In genomic region chr13:77338961-77339401, GRCh38 we compare ENCODE assay signal across 9 cellular contexts. TPM values are rescaled to one million over a fixed set of nuclear protein-coding genes. Genes with fewer than 3 reads are reported as not detected.
DNase-seq lines count a peak whose midpoint lies in the region; ATAC-seq and TF ChIP-seq lines count a peak whose summit lies in the region.
"Had no signal": no experiment of that assay in that cellular context is flagged by ENCODE, and none has a peak within 500 bp of the region (broad histone marks: within the 10 kb centered on the region; RNA-seq: fewer than 3 reads in every experiment).

No MANE protein-coding gene starts in this region.

- TF ChIP-seq CTCF in tibial nerve (IDR thresholded peaks at IDR 0.05) = no peak

- no peaks in the 10 kb centered on the region for H3K9me3 ChIP-seq in MG63
- no peaks in the 10 kb centered on the region for H3K9me3 ChIP-seq in tibial nerve

- DNase-seq in stimulated activated naive CD8-positive, alpha-beta T cell treated with anti-CD3 and anti-CD28 coated beads, Interleukin-15, Interleukin-2, amounts not matched to agents 100 U/mL and 50 U/mL, for 24 hours = no peak
- DNase-seq in SIG-M5 (lab: John Stamatoyannopoulos, UW) (peak; percentile 48), MG63 (no peak), midbrain (lab: John Stamatoyannopoulos, UW) (no peak), tibial nerve (ENCODE audit: low spot score in 2 of 2) (no peak)
- no peak for DNase-seq in activated CD4-positive, alpha-beta T cell treated with anti-CD3 and anti-CD28 coated beads, Interleukin-2, amount 50 U/mL, for 4 hours
- DNase-seq: activated T-cell treated with anti-CD3 and anti-CD28 coated beads, Interleukin-2, amount 50 U/mL, for 48 hours had no signal

- H3K9me3 Mint-ChIP-seq in stimulated activated naive CD8-positive, alpha-beta T cell treated with anti-CD3 and anti-CD28 coated beads, Interleukin-15, Interleukin-2, amounts not matched to agents 100 ng/mL and 50 ng/mL, for 24 hours = no peaks in the 10 kb centered on the region

- no peaks in the 10 kb centered on the region for H3K36me3 Mint-ChIP-seq in stimulated activated naive CD8-positive, alpha-beta T cell treated with anti-CD3 and anti-CD28 coated beads, Interleukin-15, Interleukin-2, amounts not matched to agents 100 ng/mL and 50 ng/mL, for 24 hours (ENCODE audit: low read depth)

- no peak for ATAC-seq in stimulated activated naive CD8-positive, alpha-beta T cell treated with anti-CD3 and anti-CD28 coated beads, Interleukin-15, Interleukin-2, amounts not matched to agents 100 U/mL and 50 U/mL, for 24 hours
- ATAC-seq in HG03066 (IDR thresholded peaks at IDR 0.05; ENCODE audit: low read depth, unreplicated experiment) = peak; percentile 73

- H3K36me3 ChIP-seq in MG63 (no peaks in the 10 kb centered on the region), tibial nerve (no peaks in the 10 kb centered on the region)

- no peaks in the 10 kb centered on the region for H3K27me3 Mint-ChIP-seq in stimulated activated naive CD8-positive, alpha-beta T cell treated with anti-CD3 and anti-CD28 coated beads, Interleukin-15, Interleukin-2, amounts not matched to agents 100 ng/mL and 50 ng/mL, for 24 hours

- peak overlapping the region; percentile 2 for H3K4me3 Mint-ChIP-seq in stimulated activated naive CD8-positive, alpha-beta T cell treated with anti-CD3 and anti-CD28 coated beads, Interleukin-15, Interleukin-2, amounts not matched to agents 100 ng/mL and 50 ng/mL, for 24 hours

- H3K27ac Mint-ChIP-seq in stimulated activated naive CD8-positive, alpha-beta T cell treated with anti-CD3 and anti-CD28 coated beads, Interleukin-15, Interleukin-2, amounts not matched to agents 100 ng/mL and 50 ng/mL, for 24 hours = peak overlapping the region; percentile 61

- 61 to 68% methylated on average over 6 of the region's 6 CpGs for WGBS in tibial nerve, 2 donors

- H3K4me1 ChIP-seq in tibial nerve = no peaks in the 10 kb centered on the region

- peak overlapping the region in 1 of 4 donors; percentile 62 for H3K27ac ChIP-seq in tibial nerve

- peaks cover 37% of the 10 kb centered on the region for H3K4me1 Mint-ChIP-seq in stimulated activated naive CD8-positive, alpha-beta T cell treated with anti-CD3 and anti-CD28 coated beads, Interleukin-15, Interleukin-2, amounts not matched to agents 100 ng/mL and 50 ng/mL, for 24 hours (ENCODE audit: low read depth)

- TF ChIP-seq POLR2A in tibial nerve (IDR thresholded peaks at IDR 0.05) = no peak

- H3K4me3 ChIP-seq in MG63 (no peak overlapping the region), tibial nerve (no peak overlapping the region)

- TF ChIP-seq EP300 in tibial nerve (IDR thresholded peaks at IDR 0.05) = no peak

- no peaks in the 10 kb centered on the region for H3K27me3 ChIP-seq in MG63
- no peaks in the 10 kb centered on the region for H3K27me3 ChIP-seq in tibial nerve

RNA-seq across cellular contexts. Expression of gene MYCBP2, which starts 12.1 kb away (rescaled TPM):
- total RNA-seq in MG63 (2014; rRNA removed; shearing (Covaris generic); ENCODE audit: low replicate concordance) = 3.8 and 20.5 TPM in 2 replicates
- total RNA-seq in tibial nerve = 100 to 1,000 TPM; 274 to 342 (median 305) TPM

Comparison
In these comparisons a context has a peak if more than half of its experiments do, and no peak if none do; other contexts are left out.
1. RNA of gene MYCBP2, which starts 12.1 kb away (total RNA-seq): 274 to 342 TPM in tibial nerve; 3.8 to 20.5 TPM in MG63; every median in the first group is over 10 times any median in the second.